In the genomic region with DNA sequence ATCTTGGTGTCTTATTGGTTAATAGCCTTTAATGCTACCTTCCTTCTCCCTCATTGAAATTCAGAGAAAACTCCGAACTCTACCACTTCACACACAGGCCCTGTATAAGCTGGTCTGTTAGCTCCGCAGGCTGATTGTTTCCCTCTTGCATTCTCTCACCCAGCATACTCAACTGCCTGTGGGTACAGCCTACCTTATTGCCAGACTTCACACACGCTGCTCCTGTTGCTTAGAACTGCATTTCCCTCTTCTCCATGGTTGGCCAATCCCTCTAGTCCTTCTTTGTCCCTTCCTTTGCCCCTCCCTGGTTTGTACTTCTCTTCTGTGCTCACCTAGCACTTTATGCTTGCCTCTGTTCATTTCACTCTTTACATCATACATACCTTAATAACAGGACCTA, we compare ENCODE assay signal across 28 cellular contexts.
"Had no signal": no experiment of that assay in that cellular context is flagged by ENCODE, and none has a peak within 500 bp of the region (broad histone marks: within the 10 kb centered on the region; RNA-seq: fewer than 3 reads in every experiment).

No MANE protein-coding gene starts in this region.

- H3K9me3 Mint-ChIP-seq: naive B cell; natural killer cell; nephron; stimulated activated effector memory CD8-positive, alpha-beta T cell treated with anti-CD3 and anti-CD28 coated beads, Interleukin-12 subunit alpha, Interleukin-12 subunit beta, amount 100 ng/mL, for 72 hours; stimulated activated naive B cell treated with anti-CD40 and anti-IgM and Interleukin-4, amounts not matched to agents 10 μg/mL and 1 μg/mL and 100 μg/mL, for 72 hours; stimulated activated naive CD8-positive, alpha-beta T cell treated with anti-CD3 and anti-CD28 coated beads, Interleukin-15, Interleukin-2, amounts not matched to agents 100 ng/mL and 50 ng/mL, for 24 hours had no signal

- H3K9me3 ChIP-seq: ovary, psoas muscle, right lobe of liver, sigmoid colon, stomach, thoracic aorta, tibial artery, transverse colon, upper lobe of left lung, vagina had no signal

- H3K27ac ChIP-seq: ovary, parathyroid adenoma, psoas muscle, right lobe of liver, sigmoid colon, stomach, thoracic aorta, tibial artery, transverse colon, upper lobe of left lung, vagina had no signal

- H2AFZ ChIP-seq: parathyroid adenoma had no signal

- H3K4me3 ChIP-seq: ovary, psoas muscle, right lobe of liver, sigmoid colon, stomach, thoracic aorta, tibial artery, transverse colon, upper lobe of left lung, vagina had no signal

- H3K4me1 Mint-ChIP-seq: naive B cell; natural killer cell; nephron; stimulated activated effector memory CD8-positive, alpha-beta T cell treated with anti-CD3 and anti-CD28 coated beads, Interleukin-12 subunit alpha, Interleukin-12 subunit beta, amount 100 ng/mL, for 72 hours; stimulated activated naive B cell treated with anti-CD40 and anti-IgM and Interleukin-4, amounts not matched to agents 10 μg/mL and 1 μg/mL and 100 μg/mL, for 72 hours had no signal

- DNase-seq: naive B cell; natural killer cell; occipital lobe; ovary; posterior cingulate gyrus; psoas muscle; right cardiac atrium; right lobe of liver; sigmoid colon; small intestine; stimulated activated CD4-positive, alpha-beta T cell treated with anti-CD3 and anti-CD28 coated beads, Interleukin-15, amount 100 ng/mL, for 24 hours; stimulated activated CD4-positive, alpha-beta T cell treated with anti-CD3 and anti-CD28 coated beads, Interleukin-2, amount 100 ng/mL, for 24 hours; stimulated activated CD4-positive, alpha-beta T cell treated with anti-CD3 and anti-CD28 coated beads, Interleukin-2, amount 100 ng/mL, for 48 hours; stimulated activated CD4-positive, alpha-beta T cell treated with anti-CD3 and anti-CD28 coated beads, Interleukin-4, amount 100 ng/mL, for 24 hours; stimulated activated naive B cell treated with anti-CD40 and anti-IgM and Interleukin-4, amounts not matched to agents 10 μg/mL and 1 μg/mL and 100 μg/mL, for 72 hours; stimulated activated naive CD4-positive, alpha-beta T cell treated with Interleukin-2 at 50 U/mL for 16 hours; stomach; tibial artery; transverse colon; upper lobe of left lung had no signal

- H3K4me3 Mint-ChIP-seq: natural killer cell; nephron; stimulated activated effector memory CD8-positive, alpha-beta T cell treated with anti-CD3 and anti-CD28 coated beads, Interleukin-12 subunit alpha, Interleukin-12 subunit beta, amount 100 ng/mL, for 72 hours; stimulated activated naive B cell treated with anti-CD40 and anti-IgM and Interleukin-4, amounts not matched to agents 10 μg/mL and 1 μg/mL and 100 μg/mL, for 72 hours; stimulated activated naive CD8-positive, alpha-beta T cell treated with anti-CD3 and anti-CD28 coated beads, Interleukin-15, Interleukin-2, amounts not matched to agents 100 ng/mL and 50 ng/mL, for 24 hours had no signal

- H3K79me2 ChIP-seq: parathyroid adenoma had no signal

- H3K27me3 Mint-ChIP-seq: naive B cell; progenitor cell of endocrine pancreas; stimulated activated naive B cell treated with anti-CD40 and anti-IgM and Interleukin-4, amounts not matched to agents 10 μg/mL and 1 μg/mL and 100 μg/mL, for 72 hours; stimulated activated naive CD8-positive, alpha-beta T cell treated with anti-CD3 and anti-CD28 coated beads, Interleukin-15, Interleukin-2, amounts not matched to agents 100 ng/mL and 50 ng/mL, for 24 hours had no signal

- H3K36me3 Mint-ChIP-seq: naive B cell; natural killer cell; stimulated activated naive B cell treated with anti-CD40 and anti-IgM and Interleukin-4, amounts not matched to agents 10 μg/mL and 1 μg/mL and 100 μg/mL, for 72 hours had no signal

- ATAC-seq: natural killer cell; right cardiac atrium; right lobe of liver; stimulated activated effector memory CD8-positive, alpha-beta T cell treated with anti-CD3 and anti-CD28 coated beads, Interleukin-12 subunit alpha, Interleukin-12 subunit beta, amount 100 ng/mL, for 72 hours; stimulated activated naive B cell treated with anti-CD40 and anti-IgM and Interleukin-4, amounts not matched to agents 10 μg/mL and 1 μg/mL and 100 μg/mL, for 72 hours had no signal

- H3K27ac Mint-ChIP-seq: naive B cell; natural killer cell; nephron; progenitor cell of endocrine pancreas; stimulated activated effector memory CD8-positive, alpha-beta T cell treated with anti-CD3 and anti-CD28 coated beads, Interleukin-12 subunit alpha, Interleukin-12 subunit beta, amount 100 ng/mL, for 72 hours; stimulated activated naive B cell treated with anti-CD40 and anti-IgM and Interleukin-4, amounts not matched to agents 10 μg/mL and 1 μg/mL and 100 μg/mL, for 72 hours; stimulated activated naive CD8-positive, alpha-beta T cell treated with anti-CD3 and anti-CD28 coated beads, Interleukin-15, Interleukin-2, amounts not matched to agents 100 ng/mL and 50 ng/mL, for 24 hours had no signal

- FAIRE-seq: small intestine, urothelium cell line had no signal

- H3K27me3 ChIP-seq: ovary, right lobe of liver, sigmoid colon, stomach, tibial artery, transverse colon, upper lobe of left lung, vagina had no signal

- H3K4me1 ChIP-seq: parathyroid adenoma, psoas muscle, right lobe of liver, sigmoid colon, stomach, transverse colon, upper lobe of left lung, vagina had no signal

- H3K9ac ChIP-seq: parathyroid adenoma had no signal

- H3K36me3 ChIP-seq: ovary, thoracic aorta had no signal
